Comparison of ENCODE assay signal across 12 cellular contexts in the genomic region with DNA sequence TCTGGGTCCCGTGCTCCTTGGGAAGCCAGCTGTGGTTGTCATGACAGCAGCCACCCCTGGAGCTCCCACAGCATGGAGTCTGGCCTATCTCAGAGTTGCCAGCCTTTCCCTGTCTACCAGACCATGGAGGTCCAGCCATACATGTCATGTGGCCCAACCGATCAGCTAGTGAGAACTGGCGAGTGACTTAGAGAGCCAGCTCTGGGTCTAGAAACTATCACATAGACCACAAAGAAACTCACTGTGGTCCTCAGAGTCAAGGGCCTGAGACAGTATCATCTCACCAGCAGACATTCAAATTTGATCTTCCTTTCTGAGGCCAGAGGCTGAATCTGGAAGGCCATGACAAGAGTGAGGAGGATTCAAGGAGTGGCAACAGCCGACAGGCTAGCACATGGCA.
DNase-seq lines count a peak whose midpoint lies in the region; ATAC-seq and TF ChIP-seq lines count a peak whose summit lies in the region.
"Had no signal": no experiment of that assay in that cellular context is flagged by ENCODE, and none has a peak within 500 bp of the region (broad histone marks: within the 10 kb centered on the region; RNA-seq: fewer than 3 reads in every experiment).

No MANE protein-coding gene starts in this region.

- no peak overlapping the region for H3K27ac ChIP-seq in sigmoid colon
- H3K27ac ChIP-seq: adrenal gland, prostate gland had no signal

- CTCF ChIA-PET in WTC11 (lab: Charles Lee): no interaction called here

- H3K9me3 ChIP-seq in sigmoid colon (no peaks in the 10 kb centered on the region), BE2C (no peaks in the 10 kb centered on the region)
- H3K9me3 ChIP-seq: adrenal gland, prostate gland had no signal

- POLR2A ChIA-PET in WTC11 (lab: Charles Lee): no interaction called here

- H3K27me3 Mint-ChIP-seq in WTC11 (ENCODE audit: low read depth): no peaks in the 10 kb centered on the region

- intact Hi-C loops in sigmoid colon (cut with DNase I): no loop called here

- no peaks in the 10 kb centered on the region for H3K9me3 Mint-ChIP-seq in WTC11
- H3K9me3 Mint-ChIP-seq: dendritic cell treated with granulocyte-macrophage colony-stimulating factor and Interleukin-4, amounts not matched to agents 40 ng/mL and 50 ng/mL, for 4 days had no signal

- no peak for TF ChIP-seq POLR2A in sigmoid colon (IDR thresholded peaks at IDR 0.05)

- H3K27me3 ChIP-seq in sigmoid colon: peaks cover 0 to 3% (median 0%) of the 10 kb centered on the region in 3 donors
- no peaks in the 10 kb centered on the region for H3K27me3 ChIP-seq in BE2C
- H3K27me3 ChIP-seq: adrenal gland had no signal

- TF ChIP-seq EP300 in sigmoid colon (IDR thresholded peaks at IDR 0.05): no peak

- no peaks in the 10 kb centered on the region for H3K36me3 Mint-ChIP-seq in WTC11

- no peak overlapping the region for H3K4me3 Mint-ChIP-seq in WTC11
- H3K4me3 Mint-ChIP-seq: dendritic cell treated with granulocyte-macrophage colony-stimulating factor and Interleukin-4, amounts not matched to agents 40 ng/mL and 50 ng/mL, for 4 days had no signal

- no peaks in the 10 kb centered on the region for H3K4me1 ChIP-seq in sigmoid colon
- no peaks in the 10 kb centered on the region for H3K4me1 ChIP-seq in BE2C
- H3K4me1 ChIP-seq: adrenal gland, prostate gland had no signal

- peak; percentile 42 for DNase-seq in sigmoid colon
- DNase-seq in BE2C: no peak
- DNase-seq in putamen (ENCODE audit: low spot score): no peak
- no peak for DNase-seq in WTC11 (ENCODE audit: low spot score)
- DNase-seq: adrenal gland; SHP77 treated with DMSO at 0.1 percent for 48 hours; stimulated activated CD4-positive, alpha-beta T cell treated with anti-CD3 and anti-CD28 coated beads, Interleukin-4, amount 100 ng/mL, for 1 hour had no signal

- 84 to 85% methylated on average over 4 of the region's 4 CpGs for WGBS in sigmoid colon, 2 donors

- no peak for TF ChIP-seq CTCF in sigmoid colon (IDR thresholded peaks at IDR 0.05)
- no peak for TF ChIP-seq CTCF in BE2C (IDR thresholded peaks at IDR 0.05; ENCODE audit: low read depth, low read length)
- no peak for TF ChIP-seq CTCF in WTC11 (IDR thresholded peaks at IDR 0.05)

- no peak overlapping the region for H3K27ac Mint-ChIP-seq in WTC11
- H3K27ac Mint-ChIP-seq: dendritic cell treated with granulocyte-macrophage colony-stimulating factor and Interleukin-4, amounts not matched to agents 40 ng/mL and 50 ng/mL, for 4 days had no signal

- H3K4me3 ChIP-seq in sigmoid colon: no peak overlapping the region
- H3K4me3 ChIP-seq in BE2C (ENCODE audit: low read depth, low read length): no peak overlapping the region
- H3K4me3 ChIP-seq: adrenal gland, prostate gland had no signal

- H3K36me3 ChIP-seq in sigmoid colon: no peaks in the 10 kb centered on the region
- no peaks in the 10 kb centered on the region for H3K36me3 ChIP-seq in BE2C
- H3K36me3 ChIP-seq: adrenal gland, prostate gland had no signal

- H3K4me1 Mint-ChIP-seq in WTC11: no peaks in the 10 kb centered on the region

- ATAC-seq in GM19035 (IDR thresholded peaks at IDR 0.05; ENCODE audit: unreplicated experiment) (peak; percentile 88), GM21619 (IDR thresholded peaks at IDR 0.05; ENCODE audit: unreplicated experiment) (peak; percentile 97), HG03066 (IDR thresholded peaks at IDR 0.05; ENCODE audit: low read depth, unreplicated experiment) (peak; percentile 96), WTC11 (no peak)

TF ChIP-seq in WTC11, 78 proteins besides CTCF, POLR2A, EP300 and RAD21:
- TF ChIP-seq, protein P1, sequence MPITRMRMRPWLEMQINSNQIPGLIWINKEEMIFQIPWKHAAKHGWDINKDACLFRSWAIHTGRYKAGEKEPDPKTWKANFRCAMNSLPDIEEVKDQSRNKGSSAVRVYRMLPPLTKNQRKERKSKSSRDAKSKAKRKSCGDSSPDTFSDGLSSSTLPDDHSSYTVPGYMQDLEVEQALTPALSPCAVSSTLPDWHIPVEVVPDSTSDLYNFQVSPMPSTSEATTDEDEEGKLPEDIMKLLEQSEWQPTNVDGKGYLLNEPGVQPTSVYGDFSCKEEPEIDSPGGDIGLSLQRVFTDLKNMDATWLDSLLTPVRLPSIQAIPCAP (CRISPR knock-in tag; IDR thresholded peaks at IDR 0.05): no peak
- TF ChIP-seq, protein P2, sequence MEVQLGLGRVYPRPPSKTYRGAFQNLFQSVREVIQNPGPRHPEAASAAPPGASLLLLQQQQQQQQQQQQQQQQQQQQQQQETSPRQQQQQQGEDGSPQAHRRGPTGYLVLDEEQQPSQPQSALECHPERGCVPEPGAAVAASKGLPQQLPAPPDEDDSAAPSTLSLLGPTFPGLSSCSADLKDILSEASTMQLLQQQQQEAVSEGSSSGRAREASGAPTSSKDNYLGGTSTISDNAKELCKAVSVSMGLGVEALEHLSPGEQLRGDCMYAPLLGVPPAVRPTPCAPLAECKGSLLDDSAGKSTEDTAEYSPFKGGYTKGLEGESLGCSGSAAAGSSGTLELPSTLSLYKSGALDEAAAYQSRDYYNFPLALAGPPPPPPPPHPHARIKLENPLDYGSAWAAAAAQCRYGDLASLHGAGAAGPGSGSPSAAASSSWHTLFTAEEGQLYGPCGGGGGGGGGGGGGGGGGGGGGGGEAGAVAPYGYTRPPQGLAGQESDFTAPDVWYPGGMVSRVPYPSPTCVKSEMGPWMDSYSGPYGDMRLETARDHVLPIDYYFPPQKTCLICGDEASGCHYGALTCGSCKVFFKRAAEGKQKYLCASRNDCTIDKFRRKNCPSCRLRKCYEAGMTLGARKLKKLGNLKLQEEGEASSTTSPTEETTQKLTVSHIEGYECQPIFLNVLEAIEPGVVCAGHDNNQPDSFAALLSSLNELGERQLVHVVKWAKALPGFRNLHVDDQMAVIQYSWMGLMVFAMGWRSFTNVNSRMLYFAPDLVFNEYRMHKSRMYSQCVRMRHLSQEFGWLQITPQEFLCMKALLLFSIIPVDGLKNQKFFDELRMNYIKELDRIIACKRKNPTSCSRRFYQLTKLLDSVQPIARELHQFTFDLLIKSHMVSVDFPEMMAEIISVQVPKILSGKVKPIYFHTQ (CRISPR knock-in tag; IDR thresholded peaks at IDR 0.05): no peak
- TF ChIP-seq NR2C2 (CRISPR knock-in tag; IDR thresholded peaks at IDR 0.05) (no peak), GRHL2 (CRISPR knock-in tag; IDR thresholded peaks at IDR 0.05; ENCODE audit: insufficient replicate concordance, severe bottlenecking) (no peak), MYBL2 (CRISPR knock-in tag; IDR thresholded peaks at IDR 0.05) (no peak)
- TF ChIP-seq, protein P3, sequence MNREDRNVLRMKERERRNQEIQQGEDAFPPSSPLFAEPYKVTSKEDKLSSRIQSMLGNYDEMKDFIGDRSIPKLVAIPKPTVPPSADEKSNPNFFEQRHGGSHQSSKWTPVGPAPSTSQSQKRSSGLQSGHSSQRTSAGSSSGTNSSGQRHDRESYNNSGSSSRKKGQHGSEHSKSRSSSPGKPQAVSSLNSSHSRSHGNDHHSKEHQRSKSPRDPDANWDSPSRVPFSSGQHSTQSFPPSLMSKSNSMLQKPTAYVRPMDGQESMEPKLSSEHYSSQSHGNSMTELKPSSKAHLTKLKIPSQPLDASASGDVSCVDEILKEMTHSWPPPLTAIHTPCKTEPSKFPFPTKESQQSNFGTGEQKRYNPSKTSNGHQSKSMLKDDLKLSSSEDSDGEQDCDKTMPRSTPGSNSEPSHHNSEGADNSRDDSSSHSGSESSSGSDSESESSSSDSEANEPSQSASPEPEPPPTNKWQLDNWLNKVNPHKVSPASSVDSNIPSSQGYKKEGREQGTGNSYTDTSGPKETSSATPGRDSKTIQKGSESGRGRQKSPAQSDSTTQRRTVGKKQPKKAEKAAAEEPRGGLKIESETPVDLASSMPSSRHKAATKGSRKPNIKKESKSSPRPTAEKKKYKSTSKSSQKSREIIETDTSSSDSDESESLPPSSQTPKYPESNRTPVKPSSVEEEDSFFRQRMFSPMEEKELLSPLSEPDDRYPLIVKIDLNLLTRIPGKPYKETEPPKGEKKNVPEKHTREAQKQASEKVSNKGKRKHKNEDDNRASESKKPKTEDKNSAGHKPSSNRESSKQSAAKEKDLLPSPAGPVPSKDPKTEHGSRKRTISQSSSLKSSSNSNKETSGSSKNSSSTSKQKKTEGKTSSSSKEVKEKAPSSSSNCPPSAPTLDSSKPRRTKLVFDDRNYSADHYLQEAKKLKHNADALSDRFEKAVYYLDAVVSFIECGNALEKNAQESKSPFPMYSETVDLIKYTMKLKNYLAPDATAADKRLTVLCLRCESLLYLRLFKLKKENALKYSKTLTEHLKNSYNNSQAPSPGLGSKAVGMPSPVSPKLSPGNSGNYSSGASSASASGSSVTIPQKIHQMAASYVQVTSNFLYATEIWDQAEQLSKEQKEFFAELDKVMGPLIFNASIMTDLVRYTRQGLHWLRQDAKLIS (CRISPR knock-in tag; IDR thresholded peaks at IDR 0.05; ENCODE audit: borderline replicate concordance): no peak
- TF ChIP-seq, protein P4, sequence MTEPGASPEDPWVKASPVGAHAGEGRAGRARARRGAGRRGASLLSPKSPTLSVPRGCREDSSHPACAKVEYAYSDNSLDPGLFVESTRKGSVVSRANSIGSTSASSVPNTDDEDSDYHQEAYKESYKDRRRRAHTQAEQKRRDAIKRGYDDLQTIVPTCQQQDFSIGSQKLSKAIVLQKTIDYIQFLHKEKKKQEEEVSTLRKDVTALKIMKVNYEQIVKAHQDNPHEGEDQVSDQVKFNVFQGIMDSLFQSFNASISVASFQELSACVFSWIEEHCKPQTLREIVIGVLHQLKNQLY (CRISPR knock-in tag; IDR thresholded peaks at IDR 0.05): no peak
- TF ChIP-seq, protein P5, sequence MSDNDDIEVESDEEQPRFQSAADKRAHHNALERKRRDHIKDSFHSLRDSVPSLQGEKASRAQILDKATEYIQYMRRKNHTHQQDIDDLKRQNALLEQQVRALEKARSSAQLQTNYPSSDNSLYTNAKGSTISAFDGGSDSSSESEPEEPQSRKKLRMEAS (CRISPR knock-in tag; IDR thresholded peaks at IDR 0.05): no peak
